8 cellular contexts compared by ENCODE assay signal in the genomic region with DNA sequence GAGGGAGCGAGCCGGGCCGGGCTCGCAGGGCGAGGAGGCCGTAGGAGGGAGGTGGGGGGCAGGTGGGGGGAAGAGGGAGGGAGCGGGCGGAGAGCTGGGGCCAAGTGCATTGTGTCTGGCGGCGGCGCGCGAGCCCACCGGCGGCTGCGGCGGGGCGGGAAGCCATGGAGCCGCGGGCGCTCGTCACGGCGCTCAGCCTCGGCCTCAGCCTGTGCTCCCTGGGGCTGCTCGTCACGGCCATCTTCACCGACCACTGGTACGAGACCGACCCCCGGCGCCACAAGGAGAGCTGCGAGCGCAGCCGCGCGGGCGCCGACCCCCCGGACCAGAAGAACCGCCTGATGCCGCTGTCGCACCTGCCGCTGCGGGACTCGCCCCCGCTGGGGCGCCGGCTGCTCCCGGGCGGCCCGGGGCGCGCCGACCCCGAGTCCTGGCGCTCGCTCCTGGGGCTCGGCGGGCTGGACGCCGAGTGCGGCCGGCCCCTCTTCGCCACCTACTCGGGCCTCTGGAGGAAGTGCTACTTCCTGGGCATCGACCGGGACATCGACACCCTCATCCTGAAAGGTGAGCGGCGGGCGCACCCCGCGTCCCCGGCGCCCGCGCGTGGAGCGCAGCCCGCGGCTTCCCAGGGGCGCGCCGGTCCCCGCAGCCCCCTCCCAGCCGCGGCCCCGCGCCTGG. TPM values are rescaled to one million over a fixed set of nuclear protein-coding genes. Genes with fewer than 3 reads are reported as not detected.
DNase-seq lines count a peak whose midpoint lies in the region; ATAC-seq, FAIRE-seq and TF ChIP-seq lines count a peak whose summit lies in the region.
"Had no signal": no experiment of that assay in that cellular context is flagged by ENCODE, and none has a peak within 500 bp of the region (broad histone marks: within the 10 kb centered on the region; RNA-seq: fewer than 3 reads in every experiment).

A gene (plus strand): TSS at position 107 of the 678 bp plus-strand sequence. CDS start 58 bp downstream, at position 165.

- H3K27me3 Mint-ChIP-seq in naive thymus-derived CD8-positive, alpha-beta T cell: peaks cover 27 to 71% (median 46%) of the 10 kb centered on the region in 5 donors

- no peak within 1 kb of the TSS for H3K9ac ChIP-seq in endothelial cell of umbilical vein (replicated peaks; ENCODE audit: extremely low read depth, insufficient read depth, low read length)

- ATAC-seq in naive thymus-derived CD8-positive, alpha-beta T cell: no peak
- ATAC-seq in HG03571 (IDR thresholded peaks at IDR 0.05; ENCODE audit: unreplicated experiment): no peak

- H2AFZ ChIP-seq in endothelial cell of umbilical vein (ENCODE audit: low read depth, low read length): peak within 1 kb of the TSS; percentile 60

- H3K36me3 Mint-ChIP-seq in naive thymus-derived CD8-positive, alpha-beta T cell: peaks cover 0 to 7% (median 0%) of the 10 kb centered on the region in 3 donors

- POLR2A ChIA-PET in endothelial cell of umbilical vein (lab: Charles Lee): no interaction called here
- POLR2A ChIA-PET in naive thymus-derived CD8-positive, alpha-beta T cell (lab: Charles Lee): no interaction called here

- H3K4me1 ChIP-seq in Peyer's patch (peaks cover 0 to 7% (median 4%) of the 10 kb centered on the region in 4 donors), endothelial cell of umbilical vein (ENCODE audit: control insufficient read depth, extremely low read depth, insufficient read depth, low read length) (peaks cover 7% of the 10 kb centered on the region)

- H3K4me3 ChIP-seq in Peyer's patch (peak within 1 kb of the TSS; percentile 15 to 65 (median 46)), endothelial cell of umbilical vein (replicated peaks in 1 of 3; ENCODE audit: insufficient read depth in 1 of 3, low read depth in 1 of 3, low read length in 3 of 3) (peak within 1 kb of the TSS in 2 of 3 experiments; percentile 30 to 33)

- peaks cover 0 to 2% (median 0%) of the 10 kb centered on the region in 9 donors for H3K9me3 Mint-ChIP-seq in naive thymus-derived CD8-positive, alpha-beta T cell

- H3K4me2 ChIP-seq in endothelial cell of umbilical vein (ENCODE audit: insufficient read depth, low read length): peak within 1 kb of the TSS; percentile 58

- H3K4me3 Mint-ChIP-seq in naive thymus-derived CD8-positive, alpha-beta T cell: peak within 1 kb of the TSS in 9 of 10 donors; percentile 28 to 85 (median 68)

- no peaks in the 10 kb centered on the region for H4K20me1 ChIP-seq in endothelial cell of umbilical vein (replicated peaks; ENCODE audit: control insufficient read depth, extremely low read depth, insufficient read depth, low read length)

- no peak for TF ChIP-seq POLR2A in GM12891 (IDR thresholded peaks at IDR 0.05; ENCODE audit: low read depth, low read length)
- no peak for TF ChIP-seq POLR2A in Peyer's patch (IDR thresholded peaks at IDR 0.05)
- TF ChIP-seq POLR2A in endothelial cell of umbilical vein (IDR thresholded peaks at IDR 0.05; ENCODE audit: low read depth, low read length): no peak

- H3K4me1 Mint-ChIP-seq in naive thymus-derived CD8-positive, alpha-beta T cell: peaks cover 7 to 19% (median 17%) of the 10 kb centered on the region in 4 donors

- no peak for TF ChIP-seq CTCF in Peyer's patch (IDR thresholded peaks at IDR 0.05)
- TF ChIP-seq CTCF in endothelial cell of umbilical vein (IDR thresholded peaks at IDR 0.05; ENCODE audit: extremely low read depth in 1 of 2, insufficient read depth in 1 of 2, low read depth in 1 of 2, low read length in 2 of 2): no peak

- intact Hi-C loops in endothelial cell of umbilical vein (cut with micrococcal nuclease): no loop called here

- CTCF ChIA-PET in endothelial cell of umbilical vein (lab: Charles Lee): no interaction called here

- H3K79me2 ChIP-seq in endothelial cell of umbilical vein (ENCODE audit: control insufficient read depth, insufficient read depth, low read length): no peaks in the 10 kb centered on the region

- dilution Hi-C loops in endothelial cell of umbilical vein (cut with MboI; ENCODE audit: extremely low pct_ligation_motif_present, low sequenced_read_pairs): no loop called here

- FAIRE-seq in GM12891 (lab: Jason Lieb, UNC) (no peak), endothelial cell of umbilical vein (lab: Jason Lieb, UNC) (no peak)

- H3K9me1 ChIP-seq in endothelial cell of umbilical vein (replicated peaks; ENCODE audit: control insufficient read depth, extremely low read depth, insufficient read depth, low read length): no peaks in the 10 kb centered on the region

- H3K27me3 ChIP-seq in Peyer's patch: peaks cover 0 to 17% of the 10 kb centered on the region in 2 donors
- peaks cover 34 to 73% of the 10 kb centered on the region in 2 experiments for H3K27me3 ChIP-seq in endothelial cell of umbilical vein (ENCODE audit: control insufficient read depth in 2 of 2, insufficient read depth in 2 of 2, low read length in 2 of 2)

- no peaks in the 10 kb centered on the region for H3K9me3 ChIP-seq in Peyer's patch
- H3K9me3 ChIP-seq in endothelial cell of umbilical vein (replicated peaks; ENCODE audit: control insufficient read depth, insufficient read depth, low read length): no peaks in the 10 kb centered on the region

- H3K27ac ChIP-seq in Peyer's patch (no peak within 1 kb of the TSS), endothelial cell of umbilical vein (ENCODE audit: insufficient read depth, low read depth, low read length) (no peak within 1 kb of the TSS)

- no peak within 1 kb of the TSS for H3K27ac Mint-ChIP-seq in naive thymus-derived CD8-positive, alpha-beta T cell

- DNase-seq in GM12891 (ENCODE audit: insufficient read length, low spot score) (peak; percentile 43), Peyer's patch (no peak), endothelial cell of umbilical vein (ENCODE audit: low read depth, low spot score) (no peak), kidney glomerular epithelial cell (lab: John Stamatoyannopoulos, UW) (no peak), mucosa of gallbladder (ENCODE audit: low spot score) (no peak)
- no peak for DNase-seq in naive thymus-derived CD8-positive, alpha-beta T cell

- BruUV-seq in endothelial cell of umbilical vein (replicated peaks; lab: Mats Ljungman, UMichigan): no TSS peak

- no peaks in the 10 kb centered on the region for H3K36me3 ChIP-seq in Peyer's patch
- no peaks in the 10 kb centered on the region for H3K36me3 ChIP-seq in endothelial cell of umbilical vein (ENCODE audit: control insufficient read depth in 2 of 2, extremely low read depth in 1 of 2, insufficient read depth in 2 of 2, low read length in 2 of 2)

TF ChIP-seq in GM12891, 5 proteins besides CTCF, POLR2A, EP300 and RAD21:
- TF ChIP-seq PAX5 (IDR thresholded peaks at IDR 0.05; ENCODE audit: insufficient read depth, low read length, severe bottlenecking) (no peak), POU2F2 (IDR thresholded peaks at IDR 0.05; ENCODE audit: low read depth, low read length) (no peak), SPI1 (IDR thresholded peaks at IDR 0.05; ENCODE audit: low read depth, low read length) (no peak), POLR2AphosphoS5 (IDR thresholded peaks at IDR 0.05; ENCODE audit: low read depth, low read length) (no peak), TAF1 (IDR thresholded peaks at IDR 0.05; ENCODE audit: low read depth, low read length) (no peak)

TF ChIP-seq in endothelial cell of umbilical vein, 7 proteins besides CTCF, POLR2A, EP300 and RAD21:
- TF ChIP-seq POLR2AphosphoS5 (IDR thresholded peaks at IDR 0.05; ENCODE audit: insufficient read depth, low read depth, low read length): no peak
- peak; percentile 45 for TF ChIP-seq EZH2 (IDR thresholded peaks at IDR 0.05; ENCODE audit: borderline replicate concordance, low read depth, low read length, severe bottlenecking)

RNA-seq across cellular contexts. Expression of the gene that starts here (rescaled TPM):
- 0.89 TPM for polyA plus RNA-seq in GM12891 (2012; ENCODE audit: low read depth, missing spikeins)
- 1 to 10 TPM in 3 of 4 donors, under 1 TPM in 1; 0.70 to 9.9 (median 3.9) TPM for total RNA-seq in Peyer's patch
- 0.90 and 2.8 TPM in 2 replicates for total RNA-seq in endothelial cell of umbilical vein
- polyA plus RNA-seq in endothelial cell of umbilical vein: 1.5 and 1.7 TPM in 2 replicates
- 0.15 and 0.23 TPM in 2 replicates for polyA plus RNA-seq in endothelial cell of umbilical vein (2011; cell fraction: cytosol; rRNA removed)
- polyA plus RNA-seq in endothelial cell of umbilical vein (2011; cell fraction: nucleus; rRNA removed): 5.2 and 7.0 TPM in 2 replicates
- 0.31 and 0.40 TPM in 2 replicates for polyA plus RNA-seq in endothelial cell of umbilical vein (2012)
- polyA minus RNA-seq in endothelial cell of umbilical vein: 1.7 TPM in 1 of 2 replicates, not detected in the other
- not detected for polyA minus RNA-seq in endothelial cell of umbilical vein (2011; cell fraction: cytosol; rRNA and poly(A)+ RNA removed)
- polyA minus RNA-seq in endothelial cell of umbilical vein (2011; cell fraction: nucleus; rRNA and poly(A)+ RNA removed): 0.43 and 1.3 TPM in 2 replicates
- under 1 TPM; 0.47 to 0.99 TPM for total RNA-seq in naive thymus-derived CD8-positive, alpha-beta T cell
- polyA plus RNA-seq in naive thymus-derived CD8-positive, alpha-beta T cell: under 1 TPM in 1 of 3 donors, not detected in 2; 0.11 TPM
- 2.7 TPM for total RNA-seq in mucosa of gallbladder
- total RNA-seq: RPMI7951 had no signal
